11 cellular contexts compared by ENCODE assay signal in genomic region chr16:81634380-81635121, GRCh38.
DNase-seq lines count a peak whose midpoint lies in the region; ATAC-seq, FAIRE-seq and TF ChIP-seq lines count a peak whose summit lies in the region.
"Had no signal": no experiment of that assay in that cellular context is flagged by ENCODE, and none has a peak within 500 bp of the region (broad histone marks: within the 10 kb centered on the region; RNA-seq: fewer than 3 reads in every experiment).

No MANE protein-coding gene starts in this region.

- no peak overlapping the region for H2BK5ac ChIP-seq in mesenchymal stem cell (ENCODE audit: low read depth, low read length, poor library complexity, severe bottlenecking)

- no peak for FAIRE-seq in small intestine (lab: Jason Lieb, UNC)

- peak overlapping the region; percentile 12 for H2BK15ac ChIP-seq in mesenchymal stem cell (ENCODE audit: low read depth, poor library complexity, severe bottlenecking)

- H3K18ac ChIP-seq in mesenchymal stem cell (ENCODE audit: low read depth in 1 of 2, low read length in 2 of 2), result peak overlapping the region in 1 of 2 experiments; percentile 53

- CTCF ChIA-PET in CD8-positive, alpha-beta T cell (lab: Charles Lee), result interaction anchor here (1.1 to 1.3 kb wide), 3 partner anchors 12 to 231 kb away, joined by 3 read pairs; no protein-coding TSS in a partner anchor

- H2AK5ac ChIP-seq in mesenchymal stem cell (ENCODE audit: low read length, severe bottlenecking), result no peak overlapping the region

- no peak overlapping the region for H3K14ac ChIP-seq in mesenchymal stem cell (ENCODE audit: low read length in 2 of 2)

- peaks cover 5% of the 10 kb centered on the region for H3K36me3 Mint-ChIP-seq in CD8-positive, alpha-beta T cell
- H3K36me3 Mint-ChIP-seq in activated naive CD8-positive, alpha-beta T cell treated with anti-CD3 and anti-CD28 coated beads, Interleukin-2, amount 50 U/mL, for 24 hours (ENCODE audit: low read depth), result no peaks in the 10 kb centered on the region

- in situ Hi-C loops in GM13977 (cut with MboI; ENCODE audit: low pct_unique_long_range_greater_than_20kb, low sequenced_read_pairs, unreplicated experiment), result loop anchor here (10.0 kb wide), 1 partner anchor 90 kb away; no protein-coding TSS in a partner anchor

- H3K9me3 Mint-ChIP-seq in CD8-positive, alpha-beta T cell, result no peaks in the 10 kb centered on the region
- no peaks in the 10 kb centered on the region for H3K9me3 Mint-ChIP-seq in activated naive CD8-positive, alpha-beta T cell treated with anti-CD3 and anti-CD28 coated beads, Interleukin-2, amount 50 U/mL, for 24 hours

- no peaks in the 10 kb centered on the region for H3K27me3 ChIP-seq in CD8-positive, alpha-beta T cell (ENCODE audit: insufficient read depth, low read length)
- no peaks in the 10 kb centered on the region for H3K27me3 ChIP-seq in mesenchymal stem cell (ENCODE audit: control insufficient read depth in 1 of 2, insufficient read depth in 1 of 2, low read length in 2 of 2)
- no peaks in the 10 kb centered on the region for H3K27me3 ChIP-seq in small intestine (ENCODE audit: control insufficient read depth in 2 of 2, insufficient read depth in 2 of 2, low read length in 2 of 2)
- H3K27me3 ChIP-seq: thyroid gland had no signal

- no peak overlapping the region for H2BK120ac ChIP-seq in mesenchymal stem cell (ENCODE audit: low read depth, low read length)

- no peaks in the 10 kb centered on the region for H3K9me3 ChIP-seq in CD8-positive, alpha-beta T cell (ENCODE audit: low read length)
- H3K9me3 ChIP-seq in mesenchymal stem cell (ENCODE audit: control insufficient read depth, low read length), result no peaks in the 10 kb centered on the region
- no peaks in the 10 kb centered on the region for H3K9me3 ChIP-seq in small intestine (ENCODE audit: control insufficient read depth, low read depth)
- H3K9me3 ChIP-seq: thyroid gland had no signal

- H3K4ac ChIP-seq in mesenchymal stem cell (ENCODE audit: low read depth in 1 of 2, low read length in 2 of 2), result no peak overlapping the region

- no peak overlapping the region for H3K4me3 ChIP-seq in CD8-positive, alpha-beta T cell (ENCODE audit: low read depth, low read length)
- H3K4me3 ChIP-seq in mesenchymal stem cell (ENCODE audit: insufficient read depth in 1 of 2, low read depth in 1 of 2, low read length in 2 of 2), result no peak overlapping the region
- H3K4me3 ChIP-seq in small intestine (ENCODE audit: low read depth in 1 of 2, low read length in 2 of 2), result no peak overlapping the region
- H3K4me3 ChIP-seq: lung, thyroid gland had no signal

- peaks cover 25% of the 10 kb centered on the region for H3K79me1 ChIP-seq in mesenchymal stem cell (replicated peaks; ENCODE audit: low read length, poor library complexity, severe bottlenecking)

- no peak for DNase-seq in CD8-positive, alpha-beta T cell
- DNase-seq in Kasumi-1 (lab: John Stamatoyannopoulos, UW) (peak; percentile 70 to 82), mesenchymal stem cell (peak; percentile 37), caudate nucleus (lab: John Stamatoyannopoulos, UW) (no peak), GM03348 (ENCODE audit: low spot score) (no peak), GM13977 (ENCODE audit: low spot score) (no peak), small intestine (no peak)
- no peak for DNase-seq in activated naive CD8-positive, alpha-beta T cell treated with anti-CD3 and anti-CD28 coated beads, Interleukin-2, amount 50 U/mL, for 24 hours
- DNase-seq: stimulated activated CD4-positive, alpha-beta T cell treated with anti-CD3 and anti-CD28 coated beads, Interleukin-15, amount 100 ng/mL, for 24 hours; thyroid gland had no signal

- H3K27me3 Mint-ChIP-seq in CD8-positive, alpha-beta T cell (ENCODE audit: low read depth), result no peaks in the 10 kb centered on the region
- no peaks in the 10 kb centered on the region for H3K27me3 Mint-ChIP-seq in activated naive CD8-positive, alpha-beta T cell treated with anti-CD3 and anti-CD28 coated beads, Interleukin-2, amount 50 U/mL, for 24 hours

- no peak overlapping the region for H3K9ac ChIP-seq in mesenchymal stem cell (ENCODE audit: low read length)

- TF ChIP-seq CTCF in CD8-positive, alpha-beta T cell (IDR thresholded peaks at IDR 0.05), result no peak
- TF ChIP-seq CTCF in GM13977 (IDR thresholded peaks at IDR 0.05; ENCODE audit: extremely low read depth, insufficient read depth, missing control alignments), result no peak

- H3K27ac ChIP-seq in CD8-positive, alpha-beta T cell (ENCODE audit: low read depth, low read length), result no peak overlapping the region
- no peak overlapping the region for H3K27ac ChIP-seq in mesenchymal stem cell (ENCODE audit: low read length, poor library complexity, severe bottlenecking)
- H3K27ac ChIP-seq in caudate nucleus (ENCODE audit: low read depth, low read length), result no peak overlapping the region
- H3K27ac ChIP-seq in small intestine (ENCODE audit: low read depth in 1 of 2, low read length in 1 of 2), result peak overlapping the region in 1 of 2 donors; percentile 70

- no peak for ATAC-seq in CD8-positive, alpha-beta T cell
- no peak for ATAC-seq in activated naive CD8-positive, alpha-beta T cell treated with anti-CD3 and anti-CD28 coated beads, Interleukin-2, amount 50 U/mL, for 24 hours

- H3K4me3 Mint-ChIP-seq in CD8-positive, alpha-beta T cell, result no peak overlapping the region
- H3K4me3 Mint-ChIP-seq in activated naive CD8-positive, alpha-beta T cell treated with anti-CD3 and anti-CD28 coated beads, Interleukin-2, amount 50 U/mL, for 24 hours, result peak overlapping the region; percentile 17

- H3K4me2 ChIP-seq in mesenchymal stem cell (ENCODE audit: low read length, poor library complexity, severe bottlenecking), result no peak overlapping the region

- H3K4me1 Mint-ChIP-seq in CD8-positive, alpha-beta T cell (ENCODE audit: low read depth), result peaks cover 54% of the 10 kb centered on the region
- peaks cover 60% of the 10 kb centered on the region for H3K4me1 Mint-ChIP-seq in activated naive CD8-positive, alpha-beta T cell treated with anti-CD3 and anti-CD28 coated beads, Interleukin-2, amount 50 U/mL, for 24 hours

- 57% methylated on average over 13 of the region's 13 CpGs for WGBS in mesenchymal stem cell
- 76 to 87% (median 78%) methylated on average over 13 of the region's 13 CpGs for WGBS in small intestine, 3 donors

- peaks cover 27% of the 10 kb centered on the region for H3K4me1 ChIP-seq in CD8-positive, alpha-beta T cell (ENCODE audit: insufficient read depth, low read length)
- H3K4me1 ChIP-seq in mesenchymal stem cell (ENCODE audit: control insufficient read depth, insufficient read depth, low read depth, low read length) (peaks cover 21% of the 10 kb centered on the region), small intestine (ENCODE audit: control insufficient read depth in 2 of 2, insufficient read depth in 1 of 2, low read depth in 1 of 2, low read length in 1 of 2) (peaks cover 5 to 38% of the 10 kb centered on the region in 2 donors)

- H4K91ac ChIP-seq in mesenchymal stem cell (ENCODE audit: low read length), result no peak overlapping the region

- H2BK12ac ChIP-seq in mesenchymal stem cell (ENCODE audit: low read length in 2 of 2), result peak overlapping the region in 1 of 2 experiments; percentile 66

- H3K36me3 ChIP-seq in CD8-positive, alpha-beta T cell (ENCODE audit: insufficient read depth, low read length), result no peaks in the 10 kb centered on the region
- H3K36me3 ChIP-seq in mesenchymal stem cell (ENCODE audit: control insufficient read depth in 1 of 2, insufficient read depth in 2 of 2, low read depth in 1 of 2, low read length in 2 of 2), result peaks cover 0 to 4% of the 10 kb centered on the region in 2 experiments
- no peaks in the 10 kb centered on the region for H3K36me3 ChIP-seq in small intestine (ENCODE audit: control insufficient read depth in 2 of 2, insufficient read depth in 2 of 2, low read length in 2 of 2)
- H3K36me3 ChIP-seq: thyroid gland had no signal

- intact Hi-C loops in CD8-positive, alpha-beta T cell (cut with DNase I, micrococcal nuclease), result loop anchor here (5.0 to 10.0 kb wide), 3 partner anchors 160 to 630 kb away; partner anchors contain the start of genes CENPN (in 2 of the 2) and CMC2 (in 2 of the 2)

- no peak overlapping the region for H2AFZ ChIP-seq in mesenchymal stem cell (ENCODE audit: low read depth, low read length)

- peak overlapping the region; percentile 96 for H3K27ac Mint-ChIP-seq in CD8-positive, alpha-beta T cell
- peak overlapping the region; percentile 96 for H3K27ac Mint-ChIP-seq in activated naive CD8-positive, alpha-beta T cell treated with anti-CD3 and anti-CD28 coated beads, Interleukin-2, amount 50 U/mL, for 24 hours

- H4K8ac ChIP-seq in mesenchymal stem cell (ENCODE audit: low read length), result no peak overlapping the region

- H3K23ac ChIP-seq in mesenchymal stem cell (ENCODE audit: low read length in 2 of 2), result no peak overlapping the region

- POLR2A ChIA-PET in CD8-positive, alpha-beta T cell (lab: Charles Lee), result no interaction called here

Comparison
In these comparisons a context has a peak if more than half of its experiments do, and no peak if none do; other contexts are left out.
1. DNase-seq: peak in Kasumi-1 (2 of 2) and mesenchymal stem cell (single experiment); none in CD8-positive, alpha-beta T cell (0 of 7), activated naive CD8-positive, alpha-beta T cell treated with anti-CD3 and anti-CD28 coated beads, Interleukin-2, amount 50 U/mL, for 24 hours (single experiment), caudate nucleus (0 of 61), GM03348 (single experiment), GM13977 (single experiment) and small intestine (single experiment).